2 cellular contexts compared by ENCODE assay signal in the genomic region with DNA sequence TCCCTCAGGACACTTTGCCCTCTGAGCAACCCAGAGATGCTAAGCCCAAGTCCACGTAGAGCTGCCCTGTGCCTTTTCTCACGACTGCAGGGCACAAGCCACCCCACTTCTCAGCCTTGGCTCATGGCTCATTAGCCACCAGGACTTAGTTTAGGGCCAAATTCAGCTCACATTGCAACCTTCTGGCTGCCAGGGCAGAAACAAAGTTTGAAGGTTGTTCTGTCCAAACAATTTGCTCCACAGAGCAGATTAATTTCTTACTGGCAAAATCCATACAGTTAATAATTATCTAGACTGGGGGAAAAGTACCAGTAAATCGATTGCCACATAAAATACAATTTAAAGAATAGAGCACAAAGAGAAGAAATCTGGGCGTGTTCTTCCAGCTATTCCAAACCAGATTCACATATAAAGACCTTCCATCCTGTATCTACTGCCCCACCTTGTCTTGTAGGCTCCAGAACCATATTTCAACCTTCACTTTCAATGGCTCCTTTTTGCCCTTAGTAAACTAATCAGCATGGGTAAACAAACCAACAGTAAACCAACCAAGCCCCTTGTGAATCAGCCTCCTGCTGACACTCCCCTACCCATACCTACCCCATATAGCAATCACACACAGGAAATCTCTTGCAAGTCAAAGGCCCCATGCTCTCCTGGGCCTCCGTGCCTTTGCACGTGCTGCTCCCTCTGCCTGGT.
TF ChIP-seq lines count a peak whose summit lies in the region.

No MANE protein-coding gene starts in this region.

TF ChIP-seq in WTC11, 78 proteins besides CTCF, POLR2A, EP300 and RAD21 (continued from another document):
- TF ChIP-seq, protein P1, sequence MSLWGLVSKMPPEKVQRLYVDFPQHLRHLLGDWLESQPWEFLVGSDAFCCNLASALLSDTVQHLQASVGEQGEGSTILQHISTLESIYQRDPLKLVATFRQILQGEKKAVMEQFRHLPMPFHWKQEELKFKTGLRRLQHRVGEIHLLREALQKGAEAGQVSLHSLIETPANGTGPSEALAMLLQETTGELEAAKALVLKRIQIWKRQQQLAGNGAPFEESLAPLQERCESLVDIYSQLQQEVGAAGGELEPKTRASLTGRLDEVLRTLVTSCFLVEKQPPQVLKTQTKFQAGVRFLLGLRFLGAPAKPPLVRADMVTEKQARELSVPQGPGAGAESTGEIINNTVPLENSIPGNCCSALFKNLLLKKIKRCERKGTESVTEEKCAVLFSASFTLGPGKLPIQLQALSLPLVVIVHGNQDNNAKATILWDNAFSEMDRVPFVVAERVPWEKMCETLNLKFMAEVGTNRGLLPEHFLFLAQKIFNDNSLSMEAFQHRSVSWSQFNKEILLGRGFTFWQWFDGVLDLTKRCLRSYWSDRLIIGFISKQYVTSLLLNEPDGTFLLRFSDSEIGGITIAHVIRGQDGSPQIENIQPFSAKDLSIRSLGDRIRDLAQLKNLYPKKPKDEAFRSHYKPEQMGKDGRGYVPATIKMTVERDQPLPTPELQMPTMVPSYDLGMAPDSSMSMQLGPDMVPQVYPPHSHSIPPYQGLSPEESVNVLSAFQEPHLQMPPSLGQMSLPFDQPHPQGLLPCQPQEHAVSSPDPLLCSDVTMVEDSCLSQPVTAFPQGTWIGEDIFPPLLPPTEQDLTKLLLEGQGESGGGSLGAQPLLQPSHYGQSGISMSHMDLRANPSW (CRISPR knock-in tag; conservative IDR thresholded peaks at IDR 0.05; ENCODE audit: low read depth), result no peak
- peak; percentile 63; the same call in 1 of the 2 replicates for TF ChIP-seq GABPB1 (CRISPR knock-in tag; IDR thresholded peaks at IDR 0.05)
- TF ChIP-seq CBFB (CRISPR knock-in tag; IDR thresholded peaks at IDR 0.05; ENCODE audit: low read depth), result no peak
- TF ChIP-seq, protein P2, sequence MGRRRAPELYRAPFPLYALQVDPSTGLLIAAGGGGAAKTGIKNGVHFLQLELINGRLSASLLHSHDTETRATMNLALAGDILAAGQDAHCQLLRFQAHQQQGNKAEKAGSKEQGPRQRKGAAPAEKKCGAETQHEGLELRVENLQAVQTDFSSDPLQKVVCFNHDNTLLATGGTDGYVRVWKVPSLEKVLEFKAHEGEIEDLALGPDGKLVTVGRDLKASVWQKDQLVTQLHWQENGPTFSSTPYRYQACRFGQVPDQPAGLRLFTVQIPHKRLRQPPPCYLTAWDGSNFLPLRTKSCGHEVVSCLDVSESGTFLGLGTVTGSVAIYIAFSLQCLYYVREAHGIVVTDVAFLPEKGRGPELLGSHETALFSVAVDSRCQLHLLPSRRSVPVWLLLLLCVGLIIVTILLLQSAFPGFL (CRISPR knock-in tag; IDR thresholded peaks at IDR 0.05; ENCODE audit: borderline replicate concordance), result no peak
- TF ChIP-seq, protein P3, sequence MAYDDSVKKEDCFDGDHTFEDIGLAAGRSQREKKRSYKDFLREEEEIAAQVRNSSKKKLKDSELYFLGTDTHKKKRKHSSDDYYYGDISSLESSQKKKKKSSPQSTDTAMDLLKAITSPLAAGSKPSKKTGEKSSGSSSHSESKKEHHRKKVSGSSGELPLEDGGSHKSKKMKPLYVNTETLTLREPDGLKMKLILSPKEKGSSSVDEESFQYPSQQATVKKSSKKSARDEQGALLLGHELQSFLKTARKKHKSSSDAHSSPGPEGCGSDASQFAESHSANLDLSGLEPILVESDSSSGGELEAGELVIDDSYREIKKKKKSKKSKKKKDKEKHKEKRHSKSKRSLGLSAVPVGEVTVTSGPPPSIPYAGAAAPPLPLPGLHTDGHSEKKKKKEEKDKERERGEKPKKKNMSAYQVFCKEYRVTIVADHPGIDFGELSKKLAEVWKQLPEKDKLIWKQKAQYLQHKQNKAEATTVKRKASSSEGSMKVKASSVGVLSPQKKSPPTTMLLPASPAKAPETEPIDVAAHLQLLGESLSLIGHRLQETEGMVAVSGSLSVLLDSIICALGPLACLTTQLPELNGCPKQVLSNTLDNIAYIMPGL (CRISPR knock-in tag; IDR thresholded peaks at IDR 0.05), result no peak
- TF ChIP-seq NFE2L1 (CRISPR knock-in tag; IDR thresholded peaks at IDR 0.05), result no peak
- TF ChIP-seq SP1 (CRISPR knock-in tag; conservative IDR thresholded peaks at IDR 0.05), result no peak

TF ChIP-seq in liver, 16 proteins besides CTCF, POLR2A, EP300 and RAD21 (continued from another document):
- TF ChIP-seq, protein P4, sequence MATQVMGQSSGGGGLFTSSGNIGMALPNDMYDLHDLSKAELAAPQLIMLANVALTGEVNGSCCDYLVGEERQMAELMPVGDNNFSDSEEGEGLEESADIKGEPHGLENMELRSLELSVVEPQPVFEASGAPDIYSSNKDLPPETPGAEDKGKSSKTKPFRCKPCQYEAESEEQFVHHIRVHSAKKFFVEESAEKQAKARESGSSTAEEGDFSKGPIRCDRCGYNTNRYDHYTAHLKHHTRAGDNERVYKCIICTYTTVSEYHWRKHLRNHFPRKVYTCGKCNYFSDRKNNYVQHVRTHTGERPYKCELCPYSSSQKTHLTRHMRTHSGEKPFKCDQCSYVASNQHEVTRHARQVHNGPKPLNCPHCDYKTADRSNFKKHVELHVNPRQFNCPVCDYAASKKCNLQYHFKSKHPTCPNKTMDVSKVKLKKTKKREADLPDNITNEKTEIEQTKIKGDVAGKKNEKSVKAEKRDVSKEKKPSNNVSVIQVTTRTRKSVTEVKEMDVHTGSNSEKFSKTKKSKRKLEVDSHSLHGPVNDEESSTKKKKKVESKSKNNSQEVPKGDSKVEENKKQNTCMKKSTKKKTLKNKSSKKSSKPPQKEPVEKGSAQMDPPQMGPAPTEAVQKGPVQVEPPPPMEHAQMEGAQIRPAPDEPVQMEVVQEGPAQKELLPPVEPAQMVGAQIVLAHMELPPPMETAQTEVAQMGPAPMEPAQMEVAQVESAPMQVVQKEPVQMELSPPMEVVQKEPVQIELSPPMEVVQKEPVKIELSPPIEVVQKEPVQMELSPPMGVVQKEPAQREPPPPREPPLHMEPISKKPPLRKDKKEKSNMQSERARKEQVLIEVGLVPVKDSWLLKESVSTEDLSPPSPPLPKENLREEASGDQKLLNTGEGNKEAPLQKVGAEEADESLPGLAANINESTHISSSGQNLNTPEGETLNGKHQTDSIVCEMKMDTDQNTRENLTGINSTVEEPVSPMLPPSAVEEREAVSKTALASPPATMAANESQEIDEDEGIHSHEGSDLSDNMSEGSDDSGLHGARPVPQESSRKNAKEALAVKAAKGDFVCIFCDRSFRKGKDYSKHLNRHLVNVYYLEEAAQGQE (IDR thresholded peaks at IDR 0.05), result peak; percentile 76
- TF ChIP-seq, protein P5, sequence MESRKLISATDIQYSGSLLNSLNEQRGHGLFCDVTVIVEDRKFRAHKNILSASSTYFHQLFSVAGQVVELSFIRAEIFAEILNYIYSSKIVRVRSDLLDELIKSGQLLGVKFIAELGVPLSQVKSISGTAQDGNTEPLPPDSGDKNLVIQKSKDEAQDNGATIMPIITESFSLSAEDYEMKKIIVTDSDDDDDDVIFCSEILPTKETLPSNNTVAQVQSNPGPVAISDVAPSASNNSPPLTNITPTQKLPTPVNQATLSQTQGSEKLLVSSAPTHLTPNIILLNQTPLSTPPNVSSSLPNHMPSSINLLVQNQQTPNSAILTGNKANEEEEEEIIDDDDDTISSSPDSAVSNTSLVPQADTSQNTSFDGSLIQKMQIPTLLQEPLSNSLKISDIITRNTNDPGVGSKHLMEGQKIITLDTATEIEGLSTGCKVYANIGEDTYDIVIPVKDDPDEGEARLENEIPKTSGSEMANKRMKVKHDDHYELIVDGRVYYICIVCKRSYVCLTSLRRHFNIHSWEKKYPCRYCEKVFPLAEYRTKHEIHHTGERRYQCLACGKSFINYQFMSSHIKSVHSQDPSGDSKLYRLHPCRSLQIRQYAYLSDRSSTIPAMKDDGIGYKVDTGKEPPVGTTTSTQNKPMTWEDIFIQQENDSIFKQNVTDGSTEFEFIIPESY (IDR thresholded peaks at IDR 0.05), result peak; percentile 87
- TF ChIP-seq EGR1 (IDR thresholded peaks at IDR 0.05; ENCODE audit: low read depth in 2 of 2) (peak in 1 of 2 donors; percentile 69), HNF4G (IDR thresholded peaks at IDR 0.05) (peak; percentile 72), NR2F2 (IDR thresholded peaks at IDR 0.05) (no peak), SP1 (IDR thresholded peaks at IDR 0.05) (peak; percentile 92), TAF1 (conservative IDR thresholded peaks at IDR 0.05) (peak; percentile 46), FOXA2 (IDR thresholded peaks at IDR 0.05) (peak; percentile 40), HNF4A (conservative IDR thresholded peaks at IDR 0.05) (peak; percentile 94 to 97), JUND (IDR thresholded peaks at IDR 0.05) (peak; percentile 74 to 94), GABPA (IDR thresholded peaks at IDR 0.05 in 1 of 2, conservative IDR thresholded peaks at IDR 0.05 in 1 of 2) (peak in 1 of 2 donors; percentile 31), FOXA1 (IDR thresholded peaks at IDR 0.05) (peak; percentile 9)
- TF ChIP-seq, protein P6, sequence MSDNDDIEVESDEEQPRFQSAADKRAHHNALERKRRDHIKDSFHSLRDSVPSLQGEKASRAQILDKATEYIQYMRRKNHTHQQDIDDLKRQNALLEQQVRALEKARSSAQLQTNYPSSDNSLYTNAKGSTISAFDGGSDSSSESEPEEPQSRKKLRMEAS (IDR thresholded peaks at IDR 0.05), result peak; percentile 69
